1 cellular context compared by ENCODE assay signal in genomic region chr5:732754-733454, GRCh38. TPM values are rescaled to one million over a fixed set of nuclear protein-coding genes. Genes with fewer than 3 reads are reported as not detected.
"Had no signal": no experiment of that assay in that cellular context is flagged by ENCODE, and none has a peak within 500 bp of the region (broad histone marks: within the 10 kb centered on the region; RNA-seq: fewer than 3 reads in every experiment).

No MANE protein-coding gene starts in this region.

RNA-seq across cellular contexts. Expression of gene TPPP, which starts 39.8 kb away (rescaled TPM):
- total RNA-seq: GM23248 had no signal
- polyA plus RNA-seq: GM23248 had no signal

RNA-seq across cellular contexts. Expression of gene ZDHHC11B, which starts 51.6 kb away (rescaled TPM):
- total RNA-seq: GM23248 had no signal
- polyA plus RNA-seq: GM23248 had no signal
